ENCODE assay signal across 9 cellular contexts in the genomic region with DNA sequence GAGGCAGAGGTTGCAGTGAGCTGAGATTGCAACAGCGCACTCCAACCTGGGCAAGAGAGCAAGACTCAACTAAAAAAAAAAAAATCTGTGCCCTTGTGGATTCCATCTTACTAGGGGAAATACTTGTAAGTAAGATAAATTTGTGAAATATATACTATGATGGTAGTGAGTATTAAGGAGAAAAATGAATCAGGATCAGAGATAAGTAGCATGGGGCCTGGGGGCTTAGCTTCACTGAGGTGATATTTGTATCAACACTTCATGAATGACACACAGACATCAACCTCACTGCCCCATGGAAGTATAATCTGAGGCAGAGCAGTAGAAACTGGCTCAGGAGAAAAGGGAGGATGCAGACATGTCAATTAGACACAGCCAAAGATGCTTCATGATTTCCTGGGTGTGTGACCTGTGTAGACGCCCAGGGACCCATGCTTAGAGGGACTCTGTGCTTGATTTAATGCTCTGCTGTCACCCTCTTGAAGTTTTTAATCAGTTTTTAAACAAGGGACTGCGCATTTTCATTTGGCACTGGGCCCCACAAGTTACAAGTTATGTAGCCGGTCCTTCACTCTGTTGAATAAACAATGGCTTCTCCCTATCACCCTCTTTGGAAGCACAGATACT. TPM values are rescaled to one million over a fixed set of nuclear protein-coding genes. Genes with fewer than 3 reads are reported as not detected.
DNase-seq lines count a peak whose midpoint lies in the region; ATAC-seq, FAIRE-seq and TF ChIP-seq lines count a peak whose summit lies in the region.
"Had no signal": no experiment of that assay in that cellular context is flagged by ENCODE, and none has a peak within 500 bp of the region (broad histone marks: within the 10 kb centered on the region; RNA-seq: fewer than 3 reads in every experiment).

No MANE protein-coding gene starts in this region.

- peak overlapping the region; percentile 92 for H3K4me2 ChIP-seq in keratinocyte (ENCODE audit: control insufficient read depth, extremely low read depth, insufficient read depth, low read depth, low read length)

- dilution Hi-C loops in keratinocyte (cut with MboI; ENCODE audit: extremely low pct_ligation_motif_present, low sequenced_read_pairs), result no loop called here

- H3K36me3 Mint-ChIP-seq in activated CD4-positive, alpha-beta T cell treated with anti-CD3 and anti-CD28 coated beads, Interleukin-2, amount 10 ng/mL, durations not matched to agents 24 days and 14 days (ENCODE audit: low read depth), result no peaks in the 10 kb centered on the region
- H3K36me3 Mint-ChIP-seq in nephron progenitor cell (ENCODE audit: low read depth), result no peaks in the 10 kb centered on the region

- in situ Hi-C loops in transverse colon (cut with MboI; ENCODE audit: low pct_ligation_motif_present in 1 of 4, low pct_unique_long_range_greater_than_20kb in 1 of 4, low sequenced_read_pairs in 3 of 4), result loop anchor here in 1 of 4 donors (25.0 kb wide), 1 partner anchor 466 kb away; no protein-coding TSS in a partner anchor

- TF ChIP-seq CTCF in heart right ventricle (IDR thresholded peaks at IDR 0.05) (no peak), keratinocyte (optimal IDR thresholded peaks at IDR 0.05 in 1 of 3, IDR thresholded peaks at IDR 0.05 in 1 of 3, conservative IDR thresholded peaks at IDR 0.05 in 1 of 3; ENCODE audit: extremely low read depth in 1 of 3, insufficient read depth in 2 of 3, low read length in 3 of 3) (no peak), transverse colon (IDR thresholded peaks at IDR 0.05) (no peak), nephron progenitor cell (IDR thresholded peaks at IDR 0.05) (no peak)

- peak overlapping the region; percentile 77 for H2AFZ ChIP-seq in keratinocyte (ENCODE audit: control insufficient read depth, low read length)

- intact Hi-C loops in heart right ventricle (cut with DNase I), result no loop called here
- intact Hi-C loops in cardiac septum (cut with DNase I), result no loop called here
- intact Hi-C loops in activated CD4-positive, alpha-beta T cell treated with anti-CD3 and anti-CD28 coated beads, Interleukin-2, amount 10 ng/mL, durations not matched to agents 24 days and 14 days (cut with micrococcal nuclease), result loop anchor here (1.0 to 5.0 kb wide), 5 partner anchors 9 to 264 kb away; partner anchors contain the start of gene SLC23A2
- intact Hi-C loops in transverse colon (cut with DNase I; ENCODE audit: low total_unique reads), result no loop called here

- TF ChIP-seq EP300 in transverse colon (IDR thresholded peaks at IDR 0.05; ENCODE audit: low read depth), result no peak

- H3K4me1 ChIP-seq in heart right ventricle, result peaks cover 4 to 72% (median 11%) of the 10 kb centered on the region in 9 donors
- peaks cover 19% of the 10 kb centered on the region for H3K4me1 ChIP-seq in keratinocyte (ENCODE audit: control insufficient read depth, extremely low read depth, insufficient read depth, low read length)
- peaks cover 13 to 45% (median 30%) of the 10 kb centered on the region in 4 donors for H3K4me1 ChIP-seq in transverse colon

- H3K4me1 Mint-ChIP-seq in activated CD4-positive, alpha-beta T cell treated with anti-CD3 and anti-CD28 coated beads, Interleukin-2, amount 10 ng/mL, durations not matched to agents 24 days and 14 days, result peaks cover 50% of the 10 kb centered on the region
- H3K4me1 Mint-ChIP-seq in nephron progenitor cell, result peaks cover 10% of the 10 kb centered on the region

- H3K9me3 ChIP-seq in heart right ventricle (no peaks in the 10 kb centered on the region), keratinocyte (ENCODE audit: control insufficient read depth, low read depth, low read length) (no peaks in the 10 kb centered on the region), transverse colon (no peaks in the 10 kb centered on the region)

- peaks cover 2% of the 10 kb centered on the region for H3K9me3 Mint-ChIP-seq in activated CD4-positive, alpha-beta T cell treated with anti-CD3 and anti-CD28 coated beads, Interleukin-2, amount 10 ng/mL, durations not matched to agents 24 days and 14 days
- no peaks in the 10 kb centered on the region for H3K9me3 Mint-ChIP-seq in nephron progenitor cell

- no peak for TF ChIP-seq POLR2A in transverse colon (IDR thresholded peaks at IDR 0.05)

- H3K9ac ChIP-seq in keratinocyte (ENCODE audit: control insufficient read depth, extremely low read depth, insufficient read depth, low read length), result no peak overlapping the region

- H3K36me3 ChIP-seq in heart right ventricle (no peaks in the 10 kb centered on the region), keratinocyte (ENCODE audit: control insufficient read depth in 2 of 2, extremely low read depth in 1 of 2, insufficient read depth in 2 of 2, low read length in 2 of 2) (no peaks in the 10 kb centered on the region), transverse colon (no peaks in the 10 kb centered on the region)

- FAIRE-seq in keratinocyte (lab: Jason Lieb, UNC), result peak; percentile 67

- ATAC-seq in heart right ventricle, result no peak

- H3K4me3 Mint-ChIP-seq in activated CD4-positive, alpha-beta T cell treated with anti-CD3 and anti-CD28 coated beads, Interleukin-2, amount 10 ng/mL, durations not matched to agents 24 days and 14 days, result peak overlapping the region; percentile 80
- no peak overlapping the region for H3K4me3 Mint-ChIP-seq in nephron progenitor cell

- H3K27ac ChIP-seq in heart right ventricle (peak overlapping the region in 9 of 10 donors; percentile 41 to 91 (median 63)), keratinocyte (ENCODE audit: control insufficient read depth, insufficient read depth, low read length) (peak overlapping the region; percentile 34), transverse colon (peak overlapping the region; percentile 77 to 82 (median 80))
- H3K27ac ChIP-seq: C4-2B had no signal

- no peaks in the 10 kb centered on the region for H4K20me1 ChIP-seq in keratinocyte (ENCODE audit: control insufficient read depth, extremely low read depth, insufficient read depth, low read length)

- no peaks in the 10 kb centered on the region for H3K27me3 ChIP-seq in heart right ventricle
- no peaks in the 10 kb centered on the region for H3K27me3 ChIP-seq in keratinocyte (ENCODE audit: control insufficient read depth, extremely low read depth, insufficient read depth, low read length)
- no peaks in the 10 kb centered on the region for H3K27me3 ChIP-seq in transverse colon

- H3K4me3 ChIP-seq in heart right ventricle (peak overlapping the region in 6 of 10 donors; percentile 30 to 44 (median 37)), keratinocyte (ENCODE audit: control insufficient read depth in 2 of 3, extremely low read depth in 1 of 3, insufficient read depth in 2 of 3, low read depth in 1 of 3, low read length in 3 of 3) (peak overlapping the region in 2 of 3 experiments; percentile 41 to 55), transverse colon (peak overlapping the region in 3 of 4 donors; percentile 5 to 32 (median 24))

- WGBS in heart right ventricle, 2 donors, result 61 to 66% methylated on average over 4 of the region's 4 CpGs
- WGBS in transverse colon (ENCODE audit: low coverage in 1 of 2), 2 donors, result 39 to 83% methylated on average over 1 to 4 of the region's 4 CpGs

- DNase-seq in heart right ventricle (no peak), cardiac septum (ENCODE audit: low spot score) (no peak), keratinocyte (ENCODE audit: low read depth, low spot score) (no peak), transverse colon (no peak), 8988T (no peak), nephron progenitor cell (no peak), DMS 273 treated with DMSO at 0.1 percent for 48 hours (lab: John Stamatoyannopoulos, UW) (no peak)
- DNase-seq in activated CD4-positive, alpha-beta T cell treated with anti-CD3 and anti-CD28 coated beads, Interleukin-2, amount 10 ng/mL, durations not matched to agents 24 days and 14 days, result peak; percentile 76

- no peaks in the 10 kb centered on the region for H3K79me2 ChIP-seq in keratinocyte (ENCODE audit: control insufficient read depth, insufficient read depth, low read length)

- no peaks in the 10 kb centered on the region for H3K9me1 ChIP-seq in keratinocyte (ENCODE audit: control insufficient read depth, extremely low read depth, insufficient read depth, low read length)

- H3K27ac Mint-ChIP-seq in activated CD4-positive, alpha-beta T cell treated with anti-CD3 and anti-CD28 coated beads, Interleukin-2, amount 10 ng/mL, durations not matched to agents 24 days and 14 days, result peak overlapping the region; percentile 94
- no peak overlapping the region for H3K27ac Mint-ChIP-seq in nephron progenitor cell

- no peaks in the 10 kb centered on the region for H3K27me3 Mint-ChIP-seq in activated CD4-positive, alpha-beta T cell treated with anti-CD3 and anti-CD28 coated beads, Interleukin-2, amount 10 ng/mL, durations not matched to agents 24 days and 14 days
- H3K27me3 Mint-ChIP-seq in nephron progenitor cell (ENCODE audit: low read depth, poor library complexity), result no peaks in the 10 kb centered on the region

RNA-seq across cellular contexts. Expression of gene TMEM230, which starts 35.0 kb away (rescaled TPM):
- total RNA-seq in heart right ventricle (10 to 100 TPM; 75.2 to 96.4 (median 82.0) TPM), cardiac septum (74.9 TPM), transverse colon (10 to 100 TPM; 10.1 to 83.4 (median 40.9) TPM)
- polyA plus RNA-seq in heart right ventricle (100 to 1,000 TPM in 1 of 2 donors, 10 to 100 TPM in 1; 85.9 to 135 TPM), keratinocyte (89.3 to 122 TPM (median 102 TPM) in 3 replicates)
- 86.3 and 86.9 TPM in 2 replicates for total RNA-seq in activated CD4-positive, alpha-beta T cell treated with anti-CD3 and anti-CD28 coated beads, Interleukin-2, amount 10 ng/mL, durations not matched to agents 24 days and 14 days
- 26.1 TPM for polyA plus RNA-seq in keratinocyte (2011; ENCODE audit: low read depth)
- polyA plus RNA-seq in keratinocyte (2011; cell fraction: cytosol; rRNA removed), result 130 and 179 TPM in 2 replicates
- polyA plus RNA-seq in keratinocyte (2011; cell fraction: nucleus; rRNA removed), result 46.7 and 48.1 TPM in 2 replicates
- 49.1 and 76.7 TPM in 2 replicates for polyA plus RNA-seq in keratinocyte (2012; ENCODE audit: low replicate concordance)
- 39.4 to 61.9 TPM (median 58.0 TPM) in 3 replicates for polyA minus RNA-seq in keratinocyte
- polyA minus RNA-seq in keratinocyte (2011; cell fraction: cytosol; rRNA and poly(A)+ RNA removed), result 64.5 TPM
- 13.1 and 17.8 TPM in 2 replicates for polyA minus RNA-seq in keratinocyte (2011; cell fraction: nucleus; rRNA and poly(A)+ RNA removed)

RNA-seq across cellular contexts. Expression of gene PCNA, which starts 41.9 kb away (rescaled TPM):
- total RNA-seq in heart right ventricle (10 to 100 TPM; 17.9 to 37.3 (median 21.4) TPM), cardiac septum (16.7 TPM), transverse colon (10 to 100 TPM; 18.3 to 56.7 (median 38.2) TPM)
- polyA plus RNA-seq in heart right ventricle (10 to 100 TPM; 11.6 to 39.1 TPM), keratinocyte (54.0 to 139 TPM (median 130 TPM) in 3 replicates)
- 532 TPM in 2 replicates for total RNA-seq in activated CD4-positive, alpha-beta T cell treated with anti-CD3 and anti-CD28 coated beads, Interleukin-2, amount 10 ng/mL, durations not matched to agents 24 days and 14 days
- 39.7 TPM for polyA plus RNA-seq in keratinocyte (2011; ENCODE audit: low read depth)
- polyA plus RNA-seq in keratinocyte (2011; cell fraction: cytosol; rRNA removed), result 68.9 and 97.6 TPM in 2 replicates
- polyA plus RNA-seq in keratinocyte (2011; cell fraction: nucleus; rRNA removed), result 60.8 and 76.0 TPM in 2 replicates
- 51.1 and 98.6 TPM in 2 replicates for polyA plus RNA-seq in keratinocyte (2012; ENCODE audit: low replicate concordance)
- polyA minus RNA-seq in keratinocyte, result 52.6 to 91.3 TPM (median 85.1 TPM) in 3 replicates
- polyA minus RNA-seq in keratinocyte (2011; cell fraction: cytosol; rRNA and poly(A)+ RNA removed), result 91.3 TPM
- polyA minus RNA-seq in keratinocyte (2011; cell fraction: nucleus; rRNA and poly(A)+ RNA removed), result 29.8 and 30.2 TPM in 2 replicates

RNA-seq across cellular contexts. Expression of gene CDS2, which starts 48.9 kb away (rescaled TPM):
- 100 to 1,000 TPM in 1 of 10 donors, 10 to 100 TPM in 9; 67.5 to 100 (median 85.7) TPM for total RNA-seq in heart right ventricle
- polyA plus RNA-seq in heart right ventricle, result 10 to 100 TPM; 16.7 to 23.1 TPM
- total RNA-seq in cardiac septum, result 84.0 TPM
- 34.7 and 39.2 TPM in 2 replicates for total RNA-seq in activated CD4-positive, alpha-beta T cell treated with anti-CD3 and anti-CD28 coated beads, Interleukin-2, amount 10 ng/mL, durations not matched to agents 24 days and 14 days
- 38.9 to 67.1 TPM (median 52.6 TPM) in 3 replicates for polyA plus RNA-seq in keratinocyte
- polyA plus RNA-seq in keratinocyte (2011; ENCODE audit: low read depth), result 7.3 TPM
- polyA plus RNA-seq in keratinocyte (2011; cell fraction: cytosol; rRNA removed), result 23.1 and 51.5 TPM in 2 replicates
- polyA plus RNA-seq in keratinocyte (2011; cell fraction: nucleus; rRNA removed), result 47.7 and 53.7 TPM in 2 replicates
- polyA plus RNA-seq in keratinocyte (2012; ENCODE audit: low replicate concordance), result 8.0 and 20.6 TPM in 2 replicates
- polyA minus RNA-seq in keratinocyte, result 74.3 to 79.1 TPM (median 76.6 TPM) in 3 replicates
- polyA minus RNA-seq in keratinocyte (2011; cell fraction: cytosol; rRNA and poly(A)+ RNA removed), result 18.8 TPM
- polyA minus RNA-seq in keratinocyte (2011; cell fraction: nucleus; rRNA and poly(A)+ RNA removed), result 33.1 and 87.6 TPM in 2 replicates
- 10 to 100 TPM; 26.9 to 60.1 (median 30.3) TPM for total RNA-seq in transverse colon
